ENCODE assay signal across 17 cellular contexts in the genomic region with DNA sequence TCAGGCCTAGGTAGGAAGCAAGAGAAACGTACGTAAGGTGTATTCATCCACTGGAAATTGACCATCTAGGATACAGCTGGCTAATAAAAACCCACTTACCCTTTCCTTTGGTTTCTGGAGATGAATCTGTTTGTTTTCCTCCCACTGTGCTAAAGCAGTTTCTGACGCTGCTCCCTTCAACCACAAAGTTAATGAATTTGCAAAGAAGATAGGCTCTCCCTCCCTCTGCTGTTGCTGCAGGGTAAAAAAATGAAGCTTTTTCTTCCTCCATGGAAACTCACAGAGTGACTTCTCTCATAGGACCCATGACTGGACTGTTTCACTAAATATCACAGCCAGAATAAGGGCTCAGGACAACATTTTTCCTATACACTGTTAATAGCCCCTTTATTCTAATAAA.
"Had no signal": no experiment of that assay in that cellular context is flagged by ENCODE, and none has a peak within 500 bp of the region (broad histone marks: within the 10 kb centered on the region; RNA-seq: fewer than 3 reads in every experiment).

No MANE protein-coding gene starts in this region.

- H3K36me3 ChIP-seq: ascending aorta, gastrocnemius medialis, heart right ventricle, upper lobe of left lung had no signal

- DNase-seq: activated CD4-positive, alpha-beta T cell treated with anti-CD3 and anti-CD28 coated beads, Interleukin-2, amount 50 U/mL, for 48 hours; activated CD4-positive, CD25-positive, alpha-beta regulatory T cell treated with anti-CD3 and anti-CD28 coated beads, Interleukin-2, amount 50 U/mL, for 72 hours; activated CD8-positive, alpha-beta memory T cell treated with anti-CD3 and anti-CD28 coated beads, Interleukin-2, amount 10 ng/mL, durations not matched to agents 7 days and 5 days; activated T-cell treated with anti-CD3 and anti-CD28 coated beads, Interleukin-2, amount 50 U/mL, for 4 hours; central memory CD4-positive, alpha-beta T cell; effector memory CD4-positive, alpha-beta T cell; gastrocnemius medialis; heart right ventricle; islet precursor cell; left ventricle myocardium superior; psoas muscle; stimulated activated CD4-positive, alpha-beta T cell treated with anti-CD3 and anti-CD28 coated beads, Interleukin-12 subunit alpha, Interleukin-12 subunit beta, amount 100 ng/mL, for 4 hours; stimulated activated naive CD4-positive, alpha-beta T cell treated with Interleukin-2 at 50 U/mL for 16 hours; upper lobe of left lung had no signal

- H3K27ac ChIP-seq: ascending aorta, coronary artery, epithelial cell of prostate, gastrocnemius medialis, heart right ventricle, psoas muscle, upper lobe of left lung had no signal

- H3K4me1 ChIP-seq: ascending aorta, gastrocnemius medialis, heart right ventricle, psoas muscle, upper lobe of left lung had no signal

- H3K27me3 ChIP-seq: ascending aorta, gastrocnemius medialis, heart right ventricle, upper lobe of left lung had no signal

- ATAC-seq: activated CD8-positive, alpha-beta memory T cell treated with anti-CD3 and anti-CD28 coated beads, Interleukin-2, amount 10 ng/mL, durations not matched to agents 7 days and 5 days; activated T-cell treated with anti-CD3 and anti-CD28 coated beads, Interleukin-2, amount 50 U/mL, for 4 hours; gastrocnemius medialis; heart right ventricle; left ventricle myocardium superior; psoas muscle had no signal

- H3K4me3 ChIP-seq: ascending aorta, coronary artery, gastrocnemius medialis, heart right ventricle, psoas muscle, upper lobe of left lung had no signal

- H3K9me3 ChIP-seq: gastrocnemius medialis, upper lobe of left lung had no signal
